ENCODE assay signal across 9 cellular contexts in the genomic region with DNA sequence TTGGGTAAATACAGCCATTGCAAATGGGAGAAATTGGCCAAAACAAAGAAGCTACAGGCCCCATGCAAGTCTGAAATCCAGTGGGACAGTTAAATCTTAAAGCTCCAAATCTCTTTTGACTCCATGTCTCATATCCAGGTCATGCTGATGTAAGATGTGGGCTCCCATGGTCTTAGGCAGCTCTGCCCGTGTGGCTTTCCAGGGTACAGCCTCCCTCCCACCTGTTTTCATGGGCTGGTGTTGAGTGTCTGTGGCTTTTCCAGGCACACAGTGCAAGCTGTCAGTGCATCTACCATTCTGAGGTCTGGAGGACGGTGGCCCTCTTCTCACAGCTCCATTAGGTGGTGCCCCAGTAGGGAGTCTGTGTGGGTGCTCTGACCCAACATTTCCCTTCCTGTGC. TPM values are rescaled to one million over a fixed set of nuclear protein-coding genes. Genes with fewer than 3 reads are reported as not detected.
"Had no signal": no experiment of that assay in that cellular context is flagged by ENCODE, and none has a peak within 500 bp of the region (broad histone marks: within the 10 kb centered on the region; RNA-seq: fewer than 3 reads in every experiment).

No MANE protein-coding gene starts in this region.

RNA-seq across cellular contexts. Expression of a gene that starts 53.4 kb away (rescaled TPM):
- total RNA-seq: activated naive CD4-positive, alpha-beta T cell treated with anti-CD3 and anti-CD28 coated beads for 36 hours; activated naive CD4-positive, alpha-beta T cell treated with anti-CD3 and anti-CD28 coated beads, Interleukin-2, amount 50 U/mL, for 72 hours; activated naive CD8-positive, alpha-beta T cell treated with anti-CD3 and anti-CD28 coated beads for 36 hours; activated naive CD8-positive, alpha-beta T cell treated with anti-CD3 and anti-CD28 coated beads, Interleukin-2, amount 10 ng/mL, durations not matched to agents 7 days and 5 days; activated T-cell treated with anti-CD3 and anti-CD28 coated beads, Interleukin-2, amount 50 U/mL, for 4 hours; activated T-cell treated with anti-CD3 and anti-CD28 coated beads, Interleukin-2, amount 50 U/mL, for 72 hours; activated T-helper 1 cell treated with anti-CD3 and anti-CD28 coated beads, Interleukin-12 subunit alpha, Interleukin-12 subunit beta, Interleukin-2, Interleukin-4 antibody, amounts not matched to agents 30 ng/mL and 10 ng/mL and 1 ng/mL, durations not matched to agents 14 hours and 24 hours and 36 hours; activated T-helper 17 cell treated with anti-CD3 and anti-CD28 coated beads, Interleukin-2, amount 50 U/mL, for 72 hours; activated T-helper 2 cell treated with anti-CD3 and anti-CD28 coated beads, Interferon-gamma antibody, Interleukin-2, Interleukin-4, amounts not matched to agents 10 μg/mL and 5 μg/mL and 100 μg/mL, durations not matched to agents 14 hours and 24 hours and 36 hours had no signal
